ENCODE assay signal across 6 cellular contexts in the genomic region with DNA sequence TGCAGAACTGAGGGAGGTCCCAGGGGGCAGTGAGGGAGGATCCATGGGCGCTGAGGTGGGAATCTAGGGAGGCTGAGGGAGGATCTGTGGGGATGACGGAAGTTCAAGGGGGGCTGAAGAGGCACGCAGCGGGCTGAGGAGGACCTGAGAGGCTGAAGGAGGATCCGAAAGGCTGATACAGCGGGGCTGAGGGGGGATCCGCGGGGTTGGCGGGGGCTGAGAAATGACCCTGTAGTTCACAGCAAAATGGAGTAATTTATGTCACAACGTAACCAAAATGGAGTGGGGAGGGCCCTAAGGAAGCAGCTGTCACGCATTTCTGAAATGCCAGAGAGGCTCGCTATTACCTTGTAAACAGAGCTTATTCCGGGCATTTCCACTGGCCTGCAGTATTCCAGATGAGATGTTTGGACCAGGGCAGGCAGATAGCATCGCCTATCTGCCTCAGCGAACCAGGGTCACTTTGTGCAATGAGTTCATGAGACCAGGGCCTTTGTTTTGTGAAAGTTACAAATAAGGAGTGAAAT. TPM values are rescaled to one million over a fixed set of nuclear protein-coding genes. Genes with fewer than 3 reads are reported as not detected.
DNase-seq lines count a peak whose midpoint lies in the region; ATAC-seq, FAIRE-seq and TF ChIP-seq lines count a peak whose summit lies in the region.

No MANE protein-coding gene starts in this region.

- peak overlapping the region; percentile 72; the same call in 1 of the 2 replicates for H2AFZ ChIP-seq in H1 (ENCODE audit: low read length)

- in situ Hi-C loops in ACHN (cut with HindIII; ENCODE audit: low pct_ligation_motif_present, low pct_unique_long_range_greater_than_20kb, low sequenced_read_pairs) = no loop called here

- CTCF ChIA-PET in H1 (lab: Charles Lee; ENCODE audit: partially characterized antibody) = interaction anchor here (1.0 to 2.5 kb wide), 6 partner anchors 21 to 163 kb away, joined by 3 to 14 read pairs (median 3); a partner anchor contains a TSS

- no peak overlapping the region for H2BK15ac ChIP-seq in H1 (ENCODE audit: low read length)

- H3K79me2 ChIP-seq in H1 (ENCODE audit: control insufficient read depth in 1 of 2, insufficient read depth in 2 of 2, low read length in 2 of 2) = peaks cover 3 to 8% of the 10 kb centered on the region in 2 experiments; a peak in 2 of 4 replicates

- no peaks in the 10 kb centered on the region for H3K27me3 ChIP-seq in HL-60 (ENCODE audit: insufficient read depth, poor library complexity, severe bottlenecking)
- H3K27me3 ChIP-seq in H1 (replicated peaks in 1 of 4; ENCODE audit: control insufficient read depth in 3 of 4, extremely low read depth in 1 of 4, insufficient read depth in 3 of 4, low read length in 3 of 4) = peaks cover 0 to 6% (median 5%) of the 10 kb centered on the region in 4 experiments; a peak in 2 of 7 replicates
- no peaks in the 10 kb centered on the region for H3K27me3 ChIP-seq in sigmoid colon

- H3K27ac ChIP-seq in HL-60 (replicated peaks) = peak overlapping the region; percentile 80; the same call in 1 of the 2 replicates
- H3K27ac ChIP-seq in H1 (ENCODE audit: low read depth, low read length) = no peak overlapping the region
- H3K27ac ChIP-seq in sigmoid colon = peak overlapping the region; percentile 89 to 97 (median 96)

- H4K5ac ChIP-seq in H1 (ENCODE audit: insufficient read length, low read depth, low read length) = no peak overlapping the region

- FAIRE-seq in H1 (lab: Jason Lieb, UNC) = no peak

- no peak overlapping the region for H2BK120ac ChIP-seq in H1 (replicated peaks; ENCODE audit: low read depth, low read length)

- no peak overlapping the region for H3K14ac ChIP-seq in H1 (ENCODE audit: insufficient read length)

- peaks cover 12% of the 10 kb centered on the region; the same call in 1 of the 2 replicates for H3K79me1 ChIP-seq in H1 (ENCODE audit: low read depth, low read length)

- H3K4me2 ChIP-seq in H1 (ENCODE audit: insufficient read depth in 1 of 2, low read depth in 2 of 2, low read length in 2 of 2) = peak overlapping the region; percentile 69 to 79

- 66% methylated on average over 12 of the region's 15 CpGs; no CpG with 5 or more reads in 1 of the 2 experiments for WGBS in H1 (ENCODE audit: extremely low coverage in 1 of 2, insufficient coverage in 1 of 2, insufficient read length in 1 of 2, insufficient replicate concordance in 2 of 2, low coverage in 1 of 2, low lambda C conversion rate in 2 of 2, missing lambda C conversion rate in 1 of 2), 2 experiments
- WGBS in sigmoid colon, 2 donors = 29 to 36% methylated on average over 15 of the region's 15 CpGs

- H4K20me1 ChIP-seq in H1 (replicated peaks in 1 of 2; ENCODE audit: control insufficient read depth in 1 of 2, insufficient read depth in 2 of 2, low read length in 2 of 2) = peaks cover 0 to 13% of the 10 kb centered on the region in 2 experiments

- H3K4me1 ChIP-seq in H1 (replicated peaks in 1 of 4; ENCODE audit: control insufficient read depth in 3 of 4, insufficient read depth in 4 of 4, low read length in 3 of 4) (peaks cover 0 to 7% (median under 1%) of the 10 kb centered on the region in 4 experiments; a peak in 5 of 7 replicates), sigmoid colon (peaks cover 0 to 27% (median 23%) of the 10 kb centered on the region in 4 donors)

- H3K56ac ChIP-seq in H1 (replicated peaks; ENCODE audit: insufficient read length, low read depth, low read length) = no peak overlapping the region

- peak overlapping the region in 3 of 4 experiments; percentile 28 to 38 (median 29); a peak in 3 of 7 replicates for H3K9ac ChIP-seq in H1 (replicated peaks in 1 of 4; ENCODE audit: extremely low read depth in 1 of 4, low read depth in 3 of 4, low read length in 3 of 4)

- H3K23ac ChIP-seq in H1 (ENCODE audit: insufficient read length) = no peak overlapping the region

- TF ChIP-seq EP300 in H1 (IDR thresholded peaks at IDR 0.05; ENCODE audit: borderline replicate concordance in 1 of 2, low read depth in 2 of 2, low read length in 2 of 2) (no peak), sigmoid colon (IDR thresholded peaks at IDR 0.05) (no peak)

- no peak for TF ChIP-seq RAD21 in H1 (IDR thresholded peaks at IDR 0.05 in 1 of 2, conservative IDR thresholded peaks at IDR 0.05 in 1 of 2; ENCODE audit: low read depth in 2 of 2, low read length in 2 of 2)

- H2BK12ac ChIP-seq in H1 (ENCODE audit: low read depth, low read length) = no peak overlapping the region

- no peak overlapping the region for H4K91ac ChIP-seq in H1 (replicated peaks; ENCODE audit: insufficient read length, low read length)

- no peak overlapping the region for H2BK5ac ChIP-seq in H1 (ENCODE audit: low read depth, low read length)

- H3K36me3 ChIP-seq in H1 (ENCODE audit: control insufficient read depth in 2 of 4, insufficient read depth in 4 of 4, low read length in 3 of 4) (peaks cover 3 to 16% (median 8%) of the 10 kb centered on the region in 4 experiments; a peak in 5 of 8 replicates), sigmoid colon (peaks cover 0 to 25% (median 12%) of the 10 kb centered on the region in 4 donors)

- no peak overlapping the region; the same call in 1 of the 2 replicates for H3K18ac ChIP-seq in H1 (ENCODE audit: extremely low read depth, low read length)

- H2BK20ac ChIP-seq in H1 (ENCODE audit: low read length) = no peak overlapping the region

- H4K8ac ChIP-seq in H1 (ENCODE audit: extremely low read depth, insufficient read depth, low read length) = peak overlapping the region; percentile 26; the same call in 1 of the 2 replicates

- POLR2A ChIA-PET in H1 (lab: Charles Lee; ENCODE audit: partially characterized antibody) = interaction anchor here (1.5 to 2.1 kb wide), 4 partner anchors 12 to 55 kb away, joined by 3 to 9 read pairs (median 4); a partner anchor contains a TSS

- H2AK5ac ChIP-seq in H1 (ENCODE audit: low read depth, low read length) = no peak overlapping the region

- H3K23me2 ChIP-seq in H1 (ENCODE audit: low read depth, low read length) = peaks cover 8% of the 10 kb centered on the region; the same call in 1 of the 2 replicates

- TF ChIP-seq POLR2A in H1 (IDR thresholded peaks at IDR 0.05; ENCODE audit: control extremely low read depth in 1 of 2, low read depth in 2 of 2, low read length in 2 of 2) (no peak), sigmoid colon (IDR thresholded peaks at IDR 0.05) (no peak)

- TF ChIP-seq CTCF in HL-60 (IDR thresholded peaks at IDR 0.05; ENCODE audit: insufficient read depth, low read length) = no peak
- no peak for TF ChIP-seq CTCF in H1 (IDR thresholded peaks at IDR 0.05; ENCODE audit: control extremely low read depth in 1 of 3, insufficient read depth in 1 of 3, low read depth in 1 of 3, low read length in 3 of 3)
- TF ChIP-seq CTCF in sigmoid colon (IDR thresholded peaks at IDR 0.05) = no peak

- H3K4me3 ChIP-seq in HL-60 (replicated peaks; ENCODE audit: insufficient read depth, low read length) (peak overlapping the region; percentile 89), H1 (ENCODE audit: extremely low read depth in 1 of 4, insufficient read depth in 2 of 4, low read depth in 3 of 4, low read length in 4 of 4) (peak overlapping the region; percentile 71 to 96 (median 80)), sigmoid colon (peak overlapping the region; percentile 72 to 98 (median 88))

- intact Hi-C loops in sigmoid colon (cut with DNase I) = loop anchor here (2.0 kb wide), 1 partner anchor 29 kb away; no protein-coding TSS in a partner anchor

- DNase-seq in ACHN (peak; percentile 65), HL-60 (ENCODE audit: low read depth in 1 of 2, low spot score in 1 of 2) (no peak), H1 (ENCODE audit: low read depth in 1 of 2, low spot score in 2 of 2) (no peak), sigmoid colon (no peak)

- H3K9me3 ChIP-seq in H1 (ENCODE audit: insufficient read depth in 2 of 2, low read depth in 1 of 2, low read length in 1 of 2) = peaks cover 0 to 3% of the 10 kb centered on the region in 2 experiments; a peak in 1 of 4 replicates
- H3K9me3 ChIP-seq in sigmoid colon = no peaks in the 10 kb centered on the region

- ATAC-seq in HG03354 (IDR thresholded peaks at IDR 0.05; ENCODE audit: poor library complexity, severe bottlenecking, unreplicated experiment) = no peak
- no peak for ATAC-seq in HG03457 (IDR thresholded peaks at IDR 0.05; ENCODE audit: unreplicated experiment)

- H3K4ac ChIP-seq in H1 (replicated peaks; ENCODE audit: insufficient read length, low read depth, low read length) = no peak overlapping the region

RNA-seq across cellular contexts. Expression of a gene that starts 0.9 kb away (rescaled TPM):
- 59.0 and 62.7 TPM in 2 replicates for total RNA-seq in H1 (2021; fragmentation: NEBNext Ultra II Directional; extraction: Animal tissue kit (Norgen Biotek cat#: 25700))
- polyA plus RNA-seq in H1 (2011; rRNA removed) (244 and 249 TPM in 2 replicates), sigmoid colon (10 to 100 TPM; 53.5 to 77.4 (median 58.0) TPM)
- polyA plus RNA-seq in H1 (2011; cell fraction: cytosol; rRNA removed) = 186 TPM
- polyA plus RNA-seq in H1 (2011; cell fraction: nucleus; rRNA removed) = 157 TPM
- polyA plus RNA-seq in H1 (2012, experiment 1 of 2) = 31.0 to 91.5 TPM (median 85.9 TPM) in 4 replicates
- polyA plus RNA-seq in H1 (2012, experiment 2 of 2) = 110 TPM
- polyA plus RNA-seq in H1 (2013, experiment 1 of 2) = 72.3 TPM
- polyA plus RNA-seq in H1 (2013, experiment 2 of 2) = 69.2 TPM
- polyA minus RNA-seq in H1 (2011; rRNA and poly(A)+ RNA removed) = 30.6 and 36.8 TPM in 2 replicates
- polyA minus RNA-seq in H1 (2011; cell fraction: cytosol; rRNA and poly(A)+ RNA removed) = 38.5 TPM
- 46.7 TPM for polyA minus RNA-seq in H1 (2011; cell fraction: nucleus; rRNA and poly(A)+ RNA removed)
- total RNA-seq in sigmoid colon = 10 to 100 TPM; 62.0 to 90.6 (median 79.3) TPM

RNA-seq across cellular contexts. Expression of a gene that starts 6.9 kb away (rescaled TPM):
- 19.9 and 22.5 TPM in 2 replicates for total RNA-seq in H1 (2021; fragmentation: NEBNext Ultra II Directional; extraction: Animal tissue kit (Norgen Biotek cat#: 25700))
- polyA plus RNA-seq in H1 (2011; rRNA removed) = 18.6 and 28.5 TPM in 2 replicates
- polyA plus RNA-seq in H1 (2011; cell fraction: cytosol; rRNA removed) = 23.7 TPM
- polyA plus RNA-seq in H1 (2011; cell fraction: nucleus; rRNA removed) = 41.3 TPM
- 15.0 to 30.9 TPM (median 25.2 TPM) in 4 replicates for polyA plus RNA-seq in H1 (2012, experiment 1 of 2)
- polyA plus RNA-seq in H1 (2012, experiment 2 of 2) = 17.1 TPM
- 26.2 TPM for polyA plus RNA-seq in H1 (2013, experiment 1 of 2)
- 25.8 TPM for polyA plus RNA-seq in H1 (2013, experiment 2 of 2)
- 1.3 and 1.4 TPM in 2 replicates for polyA minus RNA-seq in H1 (2011; rRNA and poly(A)+ RNA removed)
- 4.6 TPM for polyA minus RNA-seq in H1 (2011; cell fraction: cytosol; rRNA and poly(A)+ RNA removed)
- polyA minus RNA-seq in H1 (2011; cell fraction: nucleus; rRNA and poly(A)+ RNA removed) = 5.5 TPM
- total RNA-seq in sigmoid colon = 10 to 100 TPM in 3 of 4 donors, 1 to 10 TPM in 1; 7.8 to 18.1 (median 13.0) TPM
- 10 to 100 TPM in 1 of 3 donors, 1 to 10 TPM in 2; 8.8 to 17.9 (median 9.0) TPM for polyA plus RNA-seq in sigmoid colon

RNA-seq across cellular contexts. Expression of a gene that starts 27.5 kb away (rescaled TPM):
- total RNA-seq in H1 (2021; fragmentation: NEBNext Ultra II Directional; extraction: Animal tissue kit (Norgen Biotek cat#: 25700)) = 265 and 267 TPM in 2 replicates
- polyA plus RNA-seq in H1 (2011; rRNA removed) = 471 and 606 TPM in 2 replicates
- 441 TPM for polyA plus RNA-seq in H1 (2011; cell fraction: cytosol; rRNA removed)
- polyA plus RNA-seq in H1 (2011; cell fraction: nucleus; rRNA removed) = 308 TPM
- 315 to 344 TPM (median 336 TPM) in 4 replicates for polyA plus RNA-seq in H1 (2012, experiment 1 of 2)
- 366 TPM for polyA plus RNA-seq in H1 (2012, experiment 2 of 2)
- polyA plus RNA-seq in H1 (2013, experiment 1 of 2) = 193 TPM
- 197 TPM for polyA plus RNA-seq in H1 (2013, experiment 2 of 2)
- 359 and 424 TPM in 2 replicates for polyA minus RNA-seq in H1 (2011; rRNA and poly(A)+ RNA removed)
- polyA minus RNA-seq in H1 (2011; cell fraction: cytosol; rRNA and poly(A)+ RNA removed) = 253 TPM
- polyA minus RNA-seq in H1 (2011; cell fraction: nucleus; rRNA and poly(A)+ RNA removed) = 129 TPM
- 100 to 1,000 TPM; 212 to 250 (median 225) TPM for total RNA-seq in sigmoid colon
- polyA plus RNA-seq in sigmoid colon = 100 to 1,000 TPM; 345 to 482 (median 479) TPM

RNA-seq across cellular contexts. Expression of a gene that starts 30.1 kb away (rescaled TPM):
- total RNA-seq in H1 (2021; fragmentation: NEBNext Ultra II Directional; extraction: Animal tissue kit (Norgen Biotek cat#: 25700)) = 68.5 TPM in 2 replicates
- polyA plus RNA-seq in H1 (2011; rRNA removed) (182 and 183 TPM in 2 replicates), sigmoid colon (100 to 1,000 TPM; 391 to 668 (median 656) TPM)
- 167 TPM for polyA plus RNA-seq in H1 (2011; cell fraction: cytosol; rRNA removed)
- 249 TPM for polyA plus RNA-seq in H1 (2011; cell fraction: nucleus; rRNA removed)
- polyA plus RNA-seq in H1 (2012, experiment 1 of 2) = 36.2 to 105 TPM (median 94.7 TPM) in 4 replicates
- 106 TPM for polyA plus RNA-seq in H1 (2012, experiment 2 of 2)
- polyA plus RNA-seq in H1 (2013, experiment 1 of 2) = 97.5 TPM
- 90.9 TPM for polyA plus RNA-seq in H1 (2013, experiment 2 of 2)
- 25.4 and 32.8 TPM in 2 replicates for polyA minus RNA-seq in H1 (2011; rRNA and poly(A)+ RNA removed)
- polyA minus RNA-seq in H1 (2011; cell fraction: cytosol; rRNA and poly(A)+ RNA removed) = 33.8 TPM
- polyA minus RNA-seq in H1 (2011; cell fraction: nucleus; rRNA and poly(A)+ RNA removed) = 70.3 TPM
- total RNA-seq in sigmoid colon = 100 to 1,000 TPM; 225 to 366 (median 303) TPM

RNA-seq across cellular contexts. Expression of a gene that starts 39.7 kb away (rescaled TPM):
- total RNA-seq in H1 (2021; fragmentation: NEBNext Ultra II Directional; extraction: Animal tissue kit (Norgen Biotek cat#: 25700)) = 0.54 and 0.55 TPM in 2 replicates
- 0.17 and 0.28 TPM in 2 replicates for polyA plus RNA-seq in H1 (2011; rRNA removed)
- 0.27 TPM for polyA plus RNA-seq in H1 (2011; cell fraction: cytosol; rRNA removed)
- polyA plus RNA-seq in H1 (2011; cell fraction: nucleus; rRNA removed) = 0.54 TPM
- 0.25 to 0.57 TPM (median 0.40 TPM) in 4 replicates for polyA plus RNA-seq in H1 (2012, experiment 1 of 2)
- polyA plus RNA-seq in H1 (2012, experiment 2 of 2) = 0.10 TPM
- polyA plus RNA-seq in H1 (2013, experiment 1 of 2) = 0.36 TPM
- 0.40 TPM for polyA plus RNA-seq in H1 (2013, experiment 2 of 2)
- 0.16 and 0.22 TPM in 2 replicates for polyA minus RNA-seq in H1 (2011; rRNA and poly(A)+ RNA removed)
- not detected for polyA minus RNA-seq in H1 (2011; cell fraction: cytosol; rRNA and poly(A)+ RNA removed)
- 0.60 TPM for polyA minus RNA-seq in H1 (2011; cell fraction: nucleus; rRNA and poly(A)+ RNA removed)
- total RNA-seq in sigmoid colon = 1 to 10 TPM; 4.2 to 6.4 (median 4.9) TPM
- polyA plus RNA-seq in sigmoid colon = under 1 TPM in 2 of 3 donors, not detected in 1; 0.60 to 0.99 TPM
